ENCODE assay signal across 2 cellular contexts in genomic region chr2:10993001-10993481, GRCh38.
TF ChIP-seq lines count a peak whose summit lies in the region.

No MANE protein-coding gene starts in this region.

TF ChIP-seq in H1, 55 proteins besides CTCF, POLR2A, EP300 and RAD21:
- TF ChIP-seq JUN (IDR thresholded peaks at IDR 0.05; ENCODE audit: low read depth, low read length) (no peak), BCL11A (IDR thresholded peaks at IDR 0.05; ENCODE audit: low read depth in 2 of 2, low read length in 2 of 2) (no peak), SP1 (IDR thresholded peaks at IDR 0.05; ENCODE audit: low read depth, low read length) (no peak), CTBP2 (IDR thresholded peaks at IDR 0.05; ENCODE audit: borderline replicate concordance, insufficient read depth, insufficient read length, low read length) (no peak), TAF7 (optimal IDR thresholded peaks at IDR 0.05; ENCODE audit: borderline replicate concordance, low read depth, low read length) (no peak), CHD2 (IDR thresholded peaks at IDR 0.05; ENCODE audit: low read length) (no peak)

TF ChIP-seq in SK-N-SH treated with all-trans-retinoic acid at 6 μM for 48 hours, 23 proteins besides CTCF, POLR2A, EP300 and RAD21:
- no peak for TF ChIP-seq GLIS3 (CRISPR knock-in tag; IDR thresholded peaks at IDR 0.05)
- no peak for TF ChIP-seq ZFP30 (CRISPR knock-in tag; IDR thresholded peaks at IDR 0.05)
- no peak for TF ChIP-seq CSRNP3 (CRISPR knock-in tag; IDR thresholded peaks at IDR 0.05)
- TF ChIP-seq, protein P1, sequence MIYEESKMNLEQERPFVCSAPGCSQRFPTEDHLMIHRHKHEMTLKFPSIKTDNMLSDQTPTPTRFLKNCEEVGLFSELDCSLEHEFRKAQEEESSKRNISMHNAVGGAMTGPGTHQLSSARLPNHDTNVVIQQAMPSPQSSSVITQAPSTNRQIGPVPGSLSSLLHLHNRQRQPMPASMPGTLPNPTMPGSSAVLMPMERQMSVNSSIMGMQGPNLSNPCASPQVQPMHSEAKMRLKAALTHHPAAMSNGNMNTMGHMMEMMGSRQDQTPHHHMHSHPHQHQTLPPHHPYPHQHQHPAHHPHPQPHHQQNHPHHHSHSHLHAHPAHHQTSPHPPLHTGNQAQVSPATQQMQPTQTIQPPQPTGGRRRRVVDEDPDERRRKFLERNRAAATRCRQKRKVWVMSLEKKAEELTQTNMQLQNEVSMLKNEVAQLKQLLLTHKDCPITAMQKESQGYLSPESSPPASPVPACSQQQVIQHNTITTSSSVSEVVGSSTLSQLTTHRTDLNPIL (CRISPR knock-in tag; IDR thresholded peaks at IDR 0.05; ENCODE audit: low read depth): no peak
- no peak for TF ChIP-seq CSDC2 (CRISPR knock-in tag; IDR thresholded peaks at IDR 0.05)
- no peak for TF ChIP-seq TSHZ2 (CRISPR knock-in tag; IDR thresholded peaks at IDR 0.05)
